ENCODE assay signal across 8 cellular contexts in the genomic region with DNA sequence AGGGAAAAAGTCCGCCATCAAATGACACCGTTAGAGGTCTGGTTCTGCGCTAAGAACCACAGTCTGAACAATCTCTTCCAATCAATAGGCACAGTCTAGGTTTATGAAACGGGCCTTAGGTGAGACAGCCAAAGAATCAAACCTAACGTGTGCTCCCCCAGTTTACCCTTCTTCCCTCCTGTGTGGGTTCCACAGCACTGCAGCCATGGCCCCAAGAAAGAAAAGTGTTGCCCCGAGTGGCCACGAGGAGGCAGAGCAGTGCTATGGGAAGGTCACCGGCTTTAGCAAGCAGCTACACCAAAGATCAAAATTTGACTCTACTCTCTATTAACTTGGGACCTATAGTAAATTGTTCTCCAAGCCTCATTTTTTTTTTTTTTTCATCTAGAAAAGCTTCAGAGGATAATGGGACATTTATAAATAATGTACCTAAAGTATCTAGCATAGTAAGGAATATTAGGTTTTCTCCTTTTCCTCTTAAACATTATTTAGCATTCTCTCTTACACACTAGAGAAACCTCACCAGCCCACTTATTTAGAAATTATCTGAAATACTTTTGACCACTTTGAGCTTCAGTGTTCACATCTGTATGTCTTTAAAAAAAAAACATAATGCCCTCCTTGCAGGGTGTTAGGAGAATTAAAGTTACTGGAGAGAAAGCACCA.
A peak's percentile ranks its signal among the peaks of the same experiment; 100 is the strongest.
DNase-seq lines count a peak whose midpoint lies in the region; ATAC-seq and TF ChIP-seq lines count a peak whose summit lies in the region.

No MANE protein-coding gene starts in this region.

- no peaks in the 10 kb centered on the region for H3K4me1 ChIP-seq in CD4-positive, CD25-positive, alpha-beta regulatory T cell (ENCODE audit: control insufficient read depth, insufficient read depth, low read length, poor library complexity, severe bottlenecking)

- H3K4me3 ChIP-seq in CD4-positive, CD25-positive, alpha-beta regulatory T cell (ENCODE audit: low read depth, low read length), result no peak overlapping the region

- H3K27me3 ChIP-seq in CD4-positive, CD25-positive, alpha-beta regulatory T cell (ENCODE audit: control insufficient read depth, insufficient read depth, low read length), result no peaks in the 10 kb centered on the region

- H3K36me3 ChIP-seq in CD4-positive, CD25-positive, alpha-beta regulatory T cell (ENCODE audit: control insufficient read depth, insufficient read depth, low read length), result peaks cover 67% of the 10 kb centered on the region

- no peaks in the 10 kb centered on the region for H3K27me3 Mint-ChIP-seq in CD4-positive, CD25-positive, alpha-beta regulatory T cell
- H3K27me3 Mint-ChIP-seq in progenitor cell of endocrine pancreas, result no peaks in the 10 kb centered on the region

- peaks cover 0 to 14% (median 8%) of the 10 kb centered on the region in 4 donors for H3K4me1 Mint-ChIP-seq in CD4-positive, CD25-positive, alpha-beta regulatory T cell
- H3K4me1 Mint-ChIP-seq in progenitor cell of endocrine pancreas (ENCODE audit: low read depth), result peaks cover 11% of the 10 kb centered on the region

- DNase-seq in CD4-positive, CD25-positive, alpha-beta regulatory T cell, result peak; percentile 5 to 73 (median 44)
- DNase-seq in GM19238 (ENCODE audit: insufficient read length, low spot score) (peak; percentile 19), RPMI7951 (ENCODE audit: low read depth) (peak; percentile 29), glomerular visceral epithelial cell (ENCODE audit: extremely low spot score) (peak; percentile 65), progenitor cell of endocrine pancreas (ENCODE audit: low spot score, unreplicated experiment) (peak; percentile 25)
- DNase-seq in activated effector memory CD4-positive, alpha-beta T cell treated with Interleukin-2 at 50 U/mL for 16 hours, result peak; percentile 24

- no peaks in the 10 kb centered on the region for H3K9me3 ChIP-seq in CD4-positive, CD25-positive, alpha-beta regulatory T cell (ENCODE audit: control insufficient read depth in 2 of 2, low read length in 2 of 2)

- H3K9me3 Mint-ChIP-seq in CD4-positive, CD25-positive, alpha-beta regulatory T cell, result no peaks in the 10 kb centered on the region
- H3K9me3 Mint-ChIP-seq in progenitor cell of endocrine pancreas (ENCODE audit: low read depth), result no peaks in the 10 kb centered on the region

- ATAC-seq in CD4-positive, CD25-positive, alpha-beta regulatory T cell (ENCODE audit: low read depth in 2 of 2), result peak; percentile 45 to 60
- ATAC-seq in HG03460 (IDR thresholded peaks at IDR 0.05; ENCODE audit: unreplicated experiment) (peak; percentile 75), GM21825 (IDR thresholded peaks at IDR 0.05; ENCODE audit: unreplicated experiment) (no peak)

- H3K27ac ChIP-seq in CD4-positive, CD25-positive, alpha-beta regulatory T cell (ENCODE audit: insufficient read depth, low read length, poor library complexity, severe bottlenecking), result no peak overlapping the region

- peaks cover 63% of the 10 kb centered on the region for H3K36me3 Mint-ChIP-seq in CD4-positive, CD25-positive, alpha-beta regulatory T cell
- H3K36me3 Mint-ChIP-seq in progenitor cell of endocrine pancreas (ENCODE audit: insufficient read depth), result peaks cover 32% of the 10 kb centered on the region

- H3K27ac Mint-ChIP-seq in CD4-positive, CD25-positive, alpha-beta regulatory T cell, result peak overlapping the region in 1 of 3 donors; percentile 42
- peak overlapping the region; percentile 86 for H3K27ac Mint-ChIP-seq in progenitor cell of endocrine pancreas

- peak; percentile 79 for TF ChIP-seq CTCF in progenitor cell of endocrine pancreas (IDR thresholded peaks at IDR 0.05; ENCODE audit: unreplicated experiment)

- no peak overlapping the region for H3K4me3 Mint-ChIP-seq in CD4-positive, CD25-positive, alpha-beta regulatory T cell
- H3K4me3 Mint-ChIP-seq in progenitor cell of endocrine pancreas (ENCODE audit: low read depth), result no peak overlapping the region
